8 cellular contexts compared by ENCODE assay signal in the genomic region with DNA sequence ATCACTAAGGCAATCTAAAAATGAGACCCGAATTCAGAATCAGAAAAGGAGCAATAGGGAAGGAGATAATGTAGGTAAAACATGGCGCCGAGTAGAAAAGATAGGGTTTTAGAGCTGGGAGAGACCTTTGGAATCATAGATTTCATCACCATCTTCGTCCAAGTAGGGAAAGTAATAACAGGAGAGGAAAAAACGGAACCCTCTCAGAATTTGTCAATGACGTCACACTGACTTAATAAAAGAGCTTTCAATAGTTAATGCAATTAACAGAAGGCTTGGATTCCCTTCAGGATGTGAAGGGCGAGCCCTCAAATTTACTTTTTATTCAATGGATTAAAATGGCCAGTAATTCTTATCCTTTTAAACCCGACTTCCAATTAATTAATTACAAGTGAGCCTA. TPM values are rescaled to one million over a fixed set of nuclear protein-coding genes. Genes with fewer than 3 reads are reported as not detected.
DNase-seq lines count a peak whose midpoint lies in the region; TF ChIP-seq lines count a peak whose summit lies in the region.

No MANE protein-coding gene starts in this region.

- peak overlapping the region; percentile 88 to 98 (median 97) for H3K27ac Mint-ChIP-seq in nephron

- H3K9me3 ChIP-seq in Loucy (ENCODE audit: insufficient read depth, low read depth, low read length) = no peaks in the 10 kb centered on the region

- peak overlapping the region; percentile 97 to 100 (median 98) for H3K4me3 Mint-ChIP-seq in nephron

- TF ChIP-seq CTCF in BJ (IDR thresholded peaks at IDR 0.05; ENCODE audit: insufficient read depth, low read depth, low read length) (no peak), Loucy (conservative IDR thresholded peaks at IDR 0.05; ENCODE audit: low read length) (no peak), choroid plexus epithelial cell (conservative IDR thresholded peaks at IDR 0.05; ENCODE audit: low read depth, low read length) (no peak), nephron (IDR thresholded peaks at IDR 0.05; ENCODE audit: unreplicated experiment in 3 of 3) (no peak)

- CTCF ChIA-PET in BJ (lab: Yijun Ruan, JAX) = no interaction called here

- DNase-seq in BJ (ENCODE audit: low read depth) = no peak
- no peak for DNase-seq in choroid plexus epithelial cell (ENCODE audit: low read depth)
- DNase-seq in ACHN = no peak
- no peak for DNase-seq in DMS153 (lab: John Stamatoyannopoulos, UW)
- no peak for DNase-seq in activated gamma-delta T cell treated with Interleukin-2 at 50 U/mL for 16 hours
- no peak for DNase-seq in germinal center (ENCODE audit: low spot score)

- no peaks in the 10 kb centered on the region for H3F3A ChIP-seq in Loucy (ENCODE audit: low read depth)

- H3K36me3 ChIP-seq in BJ (ENCODE audit: control insufficient read depth, insufficient read depth, low read length) = no peaks in the 10 kb centered on the region
- H3K36me3 ChIP-seq in Loucy (ENCODE audit: insufficient read depth, low read length) = no peaks in the 10 kb centered on the region

- peaks cover 35% of the 10 kb centered on the region for H3K79me2 ChIP-seq in Loucy (ENCODE audit: insufficient read depth, low read length)

- H2AFZ ChIP-seq in Loucy (ENCODE audit: low read length) = peak overlapping the region; percentile 99

- in situ Hi-C loops in ACHN (cut with HindIII; ENCODE audit: low pct_ligation_motif_present, low pct_unique_long_range_greater_than_20kb, low sequenced_read_pairs) = no loop called here

- peaks cover 28% of the 10 kb centered on the region for H3K4me1 ChIP-seq in Loucy (ENCODE audit: insufficient read depth, low read length, poor library complexity, severe bottlenecking)

- H3K4me2 ChIP-seq in Loucy (ENCODE audit: low read depth, low read length, poor library complexity, severe bottlenecking) = peak overlapping the region; percentile 87

- H3K27me3 ChIP-seq in BJ (ENCODE audit: control insufficient read depth, insufficient read depth, low read length) = no peaks in the 10 kb centered on the region
- H3K27me3 ChIP-seq in Loucy (ENCODE audit: insufficient read depth, low read length, poor library complexity, severe bottlenecking) = no peaks in the 10 kb centered on the region

- peaks cover 24% of the 10 kb centered on the region for H3K4me1 Mint-ChIP-seq in nephron

- H3K4me3 ChIP-seq in BJ (ENCODE audit: low read depth, low read length) (peak overlapping the region; percentile 98), Loucy (ENCODE audit: low read length, poor library complexity, severe bottlenecking) (peak overlapping the region; percentile 89), choroid plexus epithelial cell (ENCODE audit: low read depth, low read length) (peak overlapping the region; percentile 78)

- H3K36me3 Mint-ChIP-seq in nephron (ENCODE audit: low read depth) = no peaks in the 10 kb centered on the region

- POLR2A ChIA-PET in BJ (lab: Charles Lee) = no interaction called here

- H3K27me3 Mint-ChIP-seq in nephron (ENCODE audit: low read depth) = peaks cover 6% of the 10 kb centered on the region

- H3K9me3 Mint-ChIP-seq in nephron = no peaks in the 10 kb centered on the region

- no peaks in the 10 kb centered on the region for H3K9me2 ChIP-seq in Loucy (replicated peaks; ENCODE audit: low read depth, low read length)

- peak overlapping the region; percentile 70 for H3K9ac ChIP-seq in Loucy (ENCODE audit: low read depth, low read length, poor library complexity, severe bottlenecking)

- peaks cover 28% of the 10 kb centered on the region for H4K20me1 ChIP-seq in Loucy (ENCODE audit: insufficient read depth, low read length, poor library complexity, severe bottlenecking)

RNA-seq across cellular contexts. Expression of gene UBN2, which starts 1.0 kb away (rescaled TPM):
- polyA plus RNA-seq in BJ (2011; rRNA removed) = 1.8 and 3.1 TPM in 2 replicates
- polyA minus RNA-seq in BJ (2011; rRNA and poly(A)+ RNA removed) = 4.1 and 4.4 TPM in 2 replicates
